In genomic region chr19:34454685-34455084, GRCh38 we compare ENCODE assay signal across 21 cellular contexts.
"Had no signal": no experiment of that assay in that cellular context is flagged by ENCODE, and none has a peak within 500 bp of the region (broad histone marks: within the 10 kb centered on the region; RNA-seq: fewer than 3 reads in every experiment).

No MANE protein-coding gene starts in this region.

- H3K4me3 ChIP-seq: esophagus squamous epithelium, gastroesophageal sphincter, left ventricle myocardium inferior, lower lobe of right lung, prostate gland, right lobe of liver, transverse colon had no signal

- H3K27me3 Mint-ChIP-seq: dendritic cell treated with granulocyte-macrophage colony-stimulating factor and Interleukin-4, amounts not matched to agents 40 ng/mL and 50 ng/mL, for 4 days; memory B cell; stimulated activated memory B cell treated with anti-CD40 and anti-IgM and Interleukin-4, amounts not matched to agents 10 μg/mL and 1 μg/mL and 100 μg/mL, for 72 hours; stimulated activated naive CD8-positive, alpha-beta T cell treated with anti-CD3 and anti-CD28 coated beads, Interleukin-15, Interleukin-2, amounts not matched to agents 100 ng/mL and 50 ng/mL, for 24 hours had no signal

- H3K27me3 ChIP-seq: esophagus squamous epithelium, gastroesophageal sphincter, right lobe of liver, transverse colon had no signal

- H3K9me3 Mint-ChIP-seq: dendritic cell treated with granulocyte-macrophage colony-stimulating factor and Interleukin-4, amounts not matched to agents 40 ng/mL and 50 ng/mL, for 4 days; immature natural killer cell; memory B cell; mesothelial cell of epicardium; nephron; stimulated activated memory B cell treated with anti-CD40 and anti-IgM and Interleukin-4, amounts not matched to agents 10 μg/mL and 1 μg/mL and 100 μg/mL, for 72 hours; stimulated activated naive CD8-positive, alpha-beta T cell treated with anti-CD3 and anti-CD28 coated beads, Interleukin-15, Interleukin-2, amounts not matched to agents 100 ng/mL and 50 ng/mL, for 24 hours had no signal

- H3K9me3 ChIP-seq: esophagus squamous epithelium, gastroesophageal sphincter, left ventricle myocardium inferior, lower lobe of right lung, prostate gland, right lobe of liver, transverse colon had no signal

- DNase-seq: esophagus squamous epithelium; foreskin fibroblast; glutamatergic neuron; immature natural killer cell; left ventricle myocardium inferior; lower lobe of right lung; occipital lobe; retina; right lobe of liver; stimulated activated CD4-positive, alpha-beta T cell treated with anti-CD3 and anti-CD28 coated beads, Interleukin-4, amount 100 ng/mL, for 1 hour; stimulated activated CD8-positive, alpha-beta memory T cell treated with anti-CD3 and anti-CD28 coated beads, Interleukin-4, amount 100 ng/mL, for 48 hours; transverse colon had no signal

- ATAC-seq: gastroesophageal sphincter; lower lobe of right lung; right lobe of liver; stimulated activated memory B cell treated with anti-CD40 and anti-IgM and Interleukin-4, amounts not matched to agents 10 μg/mL and 1 μg/mL and 100 μg/mL, for 72 hours had no signal

- H3K27ac Mint-ChIP-seq: dendritic cell treated with granulocyte-macrophage colony-stimulating factor and Interleukin-4, amounts not matched to agents 40 ng/mL and 50 ng/mL, for 4 days; memory B cell; mesothelial cell of epicardium; nephron; stimulated activated memory B cell treated with anti-CD40 and anti-IgM and Interleukin-4, amounts not matched to agents 10 μg/mL and 1 μg/mL and 100 μg/mL, for 72 hours; stimulated activated naive CD8-positive, alpha-beta T cell treated with anti-CD3 and anti-CD28 coated beads, Interleukin-15, Interleukin-2, amounts not matched to agents 100 ng/mL and 50 ng/mL, for 24 hours had no signal

- H3K4me3 Mint-ChIP-seq: dendritic cell treated with granulocyte-macrophage colony-stimulating factor and Interleukin-4, amounts not matched to agents 40 ng/mL and 50 ng/mL, for 4 days; immature natural killer cell; memory B cell; mesothelial cell of epicardium; nephron; stimulated activated memory B cell treated with anti-CD40 and anti-IgM and Interleukin-4, amounts not matched to agents 10 μg/mL and 1 μg/mL and 100 μg/mL, for 72 hours; stimulated activated naive CD8-positive, alpha-beta T cell treated with anti-CD3 and anti-CD28 coated beads, Interleukin-15, Interleukin-2, amounts not matched to agents 100 ng/mL and 50 ng/mL, for 24 hours had no signal

- H3K27ac ChIP-seq: esophagus squamous epithelium, gastroesophageal sphincter, lower lobe of right lung, parathyroid adenoma, prostate gland, right lobe of liver, transverse colon had no signal

- H3K4me1 Mint-ChIP-seq: stimulated activated memory B cell treated with anti-CD40 and anti-IgM and Interleukin-4, amounts not matched to agents 10 μg/mL and 1 μg/mL and 100 μg/mL, for 72 hours had no signal

- H3K4me1 ChIP-seq: gastroesophageal sphincter, prostate gland, right lobe of liver had no signal
